Comparison of ENCODE assay signal across 8 cellular contexts in the genomic region with DNA sequence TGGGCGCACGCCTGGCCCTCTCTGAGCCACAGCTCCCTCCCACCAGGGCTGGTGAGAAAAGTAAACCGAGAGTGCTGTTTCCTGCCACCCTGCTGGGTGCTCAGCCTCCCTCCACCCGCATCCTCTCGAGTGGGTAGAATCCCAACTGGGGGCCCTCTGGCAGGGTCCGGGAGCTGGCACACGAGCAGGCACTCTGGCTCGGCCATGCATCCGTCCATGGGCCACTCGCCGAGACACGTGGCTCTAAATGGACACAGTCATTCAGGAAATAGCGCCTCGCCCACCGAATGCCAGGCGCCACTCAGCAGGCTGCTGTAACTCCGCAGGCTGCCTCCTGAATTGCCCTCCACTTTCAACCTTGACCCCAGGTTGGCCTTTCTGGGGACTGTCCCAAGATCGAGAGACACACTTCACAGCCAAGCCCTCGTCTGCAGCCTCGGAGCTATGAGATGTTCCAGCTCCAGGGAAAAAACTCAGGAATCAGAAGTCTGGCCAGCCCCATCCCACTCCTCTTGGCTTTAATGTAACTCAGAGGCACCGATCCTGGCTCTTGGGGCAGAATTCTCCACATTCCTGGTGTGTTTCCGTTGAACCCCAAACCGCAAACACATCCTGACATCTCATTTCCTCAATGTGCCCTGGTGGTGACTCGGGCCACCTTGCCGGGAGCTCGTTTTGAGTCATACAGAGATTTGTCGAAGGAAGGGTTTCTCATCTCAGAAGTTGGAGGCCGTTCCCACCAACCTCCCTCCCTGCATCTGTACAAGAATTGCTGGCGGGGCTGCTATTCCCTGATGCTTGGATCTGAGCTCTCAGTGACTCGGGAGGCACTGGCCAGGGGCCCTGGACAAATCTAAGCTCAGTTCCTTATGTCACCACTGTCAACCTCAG. TPM values are rescaled to one million over a fixed set of nuclear protein-coding genes. Genes with fewer than 3 reads are reported as not detected.
DNase-seq lines count a peak whose midpoint lies in the region; ATAC-seq and TF ChIP-seq lines count a peak whose summit lies in the region.

No MANE protein-coding gene starts in this region.

- peaks cover 2% of the 10 kb centered on the region for H3K4me1 Mint-ChIP-seq in neural progenitor cell

- WGBS in lung, 2 donors: 8 to 13% methylated on average over 30 of the region's 30 CpGs

- DNase-seq in GM19238 (ENCODE audit: insufficient read length, low spot score) (peak; percentile 72), SJCRH30 (peak; percentile 70 to 75), astrocyte of the hippocampus (ENCODE audit: low read depth, low spot score) (peak; percentile 96), lung (ENCODE audit: low spot score) (no peak), thoracic aorta (ENCODE audit: low spot score) (peak; percentile 60), neural progenitor cell (ENCODE audit: low spot score) (no peak)

- H3K27me3 ChIP-seq in SJCRH30 (no peaks in the 10 kb centered on the region), lung (ENCODE audit: control insufficient read depth, insufficient read depth) (no peaks in the 10 kb centered on the region), thoracic aorta (replicated peaks; ENCODE audit: insufficient read depth) (no peaks in the 10 kb centered on the region), neural progenitor cell (no peaks in the 10 kb centered on the region)

- H3K4me3 ChIP-seq in SJCRH30 (peak overlapping the region; percentile 36), lung (no peak overlapping the region), thoracic aorta (peak overlapping the region; percentile 40), neural progenitor cell (no peak overlapping the region)

- no peak overlapping the region for H3K27ac Mint-ChIP-seq in neural progenitor cell

- H3F3A ChIP-seq in neural progenitor cell (ENCODE audit: low read depth): no peaks in the 10 kb centered on the region

- no peak overlapping the region for H3K4me3 Mint-ChIP-seq in neural progenitor cell

- H3K27me3 Mint-ChIP-seq in neural progenitor cell (ENCODE audit: insufficient read depth, low read depth): peaks cover 2% of the 10 kb centered on the region

- H2AFZ ChIP-seq in neural progenitor cell (replicated peaks): no peak overlapping the region

- H3K27ac ChIP-seq in SJCRH30: peak overlapping the region; percentile 73
- peak overlapping the region; percentile 34 to 80 for H3K27ac ChIP-seq in lung (ENCODE audit: low read depth in 1 of 2, low read length in 1 of 2)
- H3K27ac ChIP-seq in thoracic aorta: peak overlapping the region; percentile 80 to 84
- no peak overlapping the region for H3K27ac ChIP-seq in neural progenitor cell

- H3K9me3 Mint-ChIP-seq in neural progenitor cell: no peaks in the 10 kb centered on the region

- H3K4me1 ChIP-seq in SJCRH30 (peaks cover 22% of the 10 kb centered on the region), lung (ENCODE audit: control insufficient read depth in 2 of 2, insufficient read depth in 2 of 2, low read length in 2 of 2) (peaks cover 0 to 18% of the 10 kb centered on the region in 2 donors), thoracic aorta (ENCODE audit: control insufficient read depth in 1 of 2, low read depth in 2 of 2) (peaks cover 22 to 39% of the 10 kb centered on the region in 2 donors), neural progenitor cell (no peaks in the 10 kb centered on the region)

- H4K20me1 ChIP-seq in neural progenitor cell (ENCODE audit: low read depth): no peaks in the 10 kb centered on the region

- no peaks in the 10 kb centered on the region for H3K79me2 ChIP-seq in neural progenitor cell (ENCODE audit: low read depth)

- H3K36me3 Mint-ChIP-seq in neural progenitor cell: no peaks in the 10 kb centered on the region

- no peaks in the 10 kb centered on the region for H3K9me3 ChIP-seq in SJCRH30 (replicated peaks)
- no peaks in the 10 kb centered on the region for H3K9me3 ChIP-seq in lung (ENCODE audit: control insufficient read depth in 2 of 2, insufficient read depth in 1 of 2, low read length in 1 of 2)
- H3K9me3 ChIP-seq in thoracic aorta: no peaks in the 10 kb centered on the region
- no peaks in the 10 kb centered on the region for H3K9me3 ChIP-seq in neural progenitor cell (ENCODE audit: low read depth)

- H3K36me3 ChIP-seq in SJCRH30: no peaks in the 10 kb centered on the region
- no peaks in the 10 kb centered on the region for H3K36me3 ChIP-seq in lung (ENCODE audit: control insufficient read depth in 2 of 2, insufficient read depth in 2 of 2, low read length in 2 of 2)
- no peaks in the 10 kb centered on the region for H3K36me3 ChIP-seq in thoracic aorta
- H3K36me3 ChIP-seq in neural progenitor cell: no peaks in the 10 kb centered on the region

- no peak overlapping the region for H3K9ac ChIP-seq in neural progenitor cell

- TF ChIP-seq CTCF in lung (IDR thresholded peaks at IDR 0.05; ENCODE audit: control extremely low read depth, extremely low read depth) (no peak), thoracic aorta (IDR thresholded peaks at IDR 0.05) (peak; percentile 29), neural progenitor cell (IDR thresholded peaks at IDR 0.05) (no peak)

- ATAC-seq in lung (ENCODE audit: insufficient read depth, low FRiP score) (peak; percentile 53), thoracic aorta (ENCODE audit: insufficient number of reproducible peaks, low FRiP score, low read depth) (peak; percentile 26), HG03342 (IDR thresholded peaks at IDR 0.05; ENCODE audit: unreplicated experiment) (no peak), HG02571 (IDR thresholded peaks at IDR 0.05; ENCODE audit: unreplicated experiment) (no peak)

- no peak overlapping the region for H3K4me2 ChIP-seq in neural progenitor cell

RNA-seq across cellular contexts. Expression of a gene that starts 14.1 kb away (rescaled TPM):
- total RNA-seq in SJCRH30 (2014; rRNA removed; shearing (Covaris generic)): 2.3 and 4.1 TPM in 2 replicates
- total RNA-seq in lung (100 to 1,000 TPM in 1 of 2 donors, 10 to 100 TPM in 1; 32.5 to 104 TPM), thoracic aorta (100 to 1,000 TPM in 1 of 2 donors, 10 to 100 TPM in 1; 34.9 to 146 TPM), neural progenitor cell (ENCODE audit: low replicate concordance) (not detected in 2 replicates)
- 100 to 1,000 TPM in 1 of 2 donors, 1 to 10 TPM in 1; 7.7 to 121 TPM for polyA plus RNA-seq in lung

Comparison
In these comparisons a context has a peak if more than half of its experiments do, and no peak if none do; other contexts are left out.
1. DNase-seq: peak in GM19238 (single experiment), SJCRH30 (2 of 2), astrocyte of the hippocampus (single experiment) and thoracic aorta (single experiment); none in lung (single experiment) and neural progenitor cell (single experiment).
2. H3K4me3 ChIP-seq: peak in SJCRH30 (single experiment) and thoracic aorta (single experiment); none in lung (single experiment) and neural progenitor cell (single experiment).
3. ATAC-seq: peak in lung (single experiment) and thoracic aorta (single experiment); none in HG03342 (single experiment) and HG02571 (single experiment).